8 cellular contexts compared by ENCODE assay signal in genomic region chr3:176872771-176873209, GRCh38.
DNase-seq lines count a peak whose midpoint lies in the region; ATAC-seq and TF ChIP-seq lines count a peak whose summit lies in the region.

No MANE protein-coding gene starts in this region.

- no peaks in the 10 kb centered on the region for H3K4me1 ChIP-seq in PC-9 (replicated peaks; ENCODE audit: insufficient read depth)

- peak; percentile 97 for ATAC-seq in GM21360 (IDR thresholded peaks at IDR 0.05; ENCODE audit: unreplicated experiment)
- peak; percentile 99 for ATAC-seq in HG03558 (IDR thresholded peaks at IDR 0.05; ENCODE audit: extremely low read depth, unreplicated experiment)

- H3K79me2 ChIP-seq in PC-9 (ENCODE audit: low read depth) = no peaks in the 10 kb centered on the region

- no peak overlapping the region for H3K4me2 ChIP-seq in PC-9

- BruUV-seq in PC-9 (replicated peaks; lab: Mats Ljungman, UMichigan) = no TSS peak

- H3K9me3 Mint-ChIP-seq in glutamatergic neuron (ENCODE audit: unreplicated experiment) = no peaks in the 10 kb centered on the region

- no peaks in the 10 kb centered on the region for H3F3A ChIP-seq in PC-9 (ENCODE audit: insufficient read depth, low read depth)

- H3K36me3 ChIP-seq in PC-9 (ENCODE audit: low read depth) = no peaks in the 10 kb centered on the region

- H3K4me3 Mint-ChIP-seq in glutamatergic neuron (ENCODE audit: unreplicated experiment) = no peak overlapping the region

- 0 out of 2 replicates have a peak, but pooled peaks cover 8% of the 10 kb centered on the region for H3K9me3 ChIP-seq in PC-9 (ENCODE audit: insufficient read depth, low read depth)

- H3K27me3 Mint-ChIP-seq in glutamatergic neuron (ENCODE audit: unreplicated experiment) = no peaks in the 10 kb centered on the region

- POLR2A ChIA-PET in PC-9 (lab: Charles Lee; ENCODE audit: unreplicated experiment) = no interaction called here

- no peaks in the 10 kb centered on the region for H4K20me1 ChIP-seq in PC-9 (ENCODE audit: insufficient read depth)

- H3K27ac ChIP-seq in PC-9 = no peak overlapping the region

- no peaks in the 10 kb centered on the region for H3K9me2 ChIP-seq in PC-9 (ENCODE audit: insufficient read depth)

- no peak overlapping the region for H3K27ac Mint-ChIP-seq in glutamatergic neuron (ENCODE audit: unreplicated experiment)

- no peaks in the 10 kb centered on the region for H3K27me3 ChIP-seq in PC-9 (ENCODE audit: insufficient read depth, low read depth)

- H3K4me1 Mint-ChIP-seq in glutamatergic neuron (ENCODE audit: low read depth, unreplicated experiment) = peaks cover 3% of the 10 kb centered on the region

- no peak overlapping the region for H2AFZ ChIP-seq in PC-9

- TF ChIP-seq CTCF in PC-9 (conservative IDR thresholded peaks at IDR 0.05) = peak; percentile 89
- peak; percentile 76 for TF ChIP-seq CTCF in glutamatergic neuron (IDR thresholded peaks at IDR 0.05; ENCODE audit: partially characterized antibody, unreplicated experiment)
- TF ChIP-seq CTCF in retinal pigment epithelial cell (conservative IDR thresholded peaks at IDR 0.05; ENCODE audit: low read depth, low read length) = peak; percentile 95

- H3K4me3 ChIP-seq in PC-9 (no peak overlapping the region), retinal pigment epithelial cell (ENCODE audit: low read length) (no peak overlapping the region)

- intact Hi-C loops in PC-9 (cut with micrococcal nuclease; ENCODE audit: unreplicated experiment) = loop anchor here (1.0 to 5.0 kb wide), 2 partner anchors 67 to 105 kb away; no protein-coding TSS in a partner anchor

- H3K36me3 Mint-ChIP-seq in glutamatergic neuron (ENCODE audit: unreplicated experiment) = peaks cover 11% of the 10 kb centered on the region

- CTCF ChIA-PET in PC-9 (lab: Charles Lee) = interaction anchor here (0.6 to 1.2 kb wide), 4 partner anchors 65 to 1168 kb away, joined by 3 to 5 read pairs (median 4); no protein-coding TSS in a partner anchor

- DNase-seq in DMS53 treated with DMSO at 0.1 percent for 48 hours (lab: John Stamatoyannopoulos, UW; ENCODE audit: unreplicated experiment) (peak; percentile 47), PC-9 (peak; percentile 34 to 58), glutamatergic neuron (peak; percentile 52), retinal pigment epithelial cell (ENCODE audit: low read depth) (peak; percentile 3), DMS153 treated with DMSO at 0.1 percent for 48 hours (lab: John Stamatoyannopoulos, UW; ENCODE audit: unreplicated experiment) (no peak)
- DNase-seq in activated T-helper 9 cell treated with anti-CD3 and anti-CD28 coated beads, Interleukin-2, amount 50 U/mL, for 16 hours (ENCODE audit: low read depth) = peak; percentile 13
